In the genomic region with DNA sequence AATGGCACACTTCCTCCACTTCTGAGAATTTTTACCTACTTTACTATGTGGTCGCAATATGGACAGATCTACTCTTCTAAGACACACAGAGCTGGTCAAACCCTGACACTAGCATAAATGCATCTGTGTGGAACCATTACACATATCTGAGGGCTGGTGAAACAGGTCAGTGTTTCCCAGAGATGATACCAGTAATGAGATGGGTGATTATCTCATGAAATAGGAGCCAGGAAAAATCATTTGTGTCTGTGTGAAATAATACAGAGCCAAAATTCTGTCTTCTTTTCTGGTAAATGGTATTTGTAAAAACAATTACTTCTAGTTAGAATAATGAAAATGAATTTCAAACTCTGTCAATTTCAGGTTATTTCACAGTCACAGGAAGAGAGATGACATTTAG, we compare ENCODE assay signal across 9 cellular contexts.
"Had no signal": no experiment of that assay in that cellular context is flagged by ENCODE, and none has a peak within 500 bp of the region (broad histone marks: within the 10 kb centered on the region; RNA-seq: fewer than 3 reads in every experiment).

No MANE protein-coding gene starts in this region.

- ATAC-seq: GM23338, HCT116 had no signal

- H3K4me3 ChIP-seq: GM23248, GM23338, HAP-1 had no signal

- H3K4me2 ChIP-seq: GM23338 had no signal

- H3K27ac ChIP-seq: GM23248 had no signal

- H3K9ac ChIP-seq: GM23248 had no signal

- H3K9me3 ChIP-seq: HAP-1 had no signal

- DNase-seq: GM23248, GOT3, H7, H9, HCEC 1CT, HFFc6 had no signal

- H3K4me1 ChIP-seq: HAP-1 had no signal

- H3K36me3 ChIP-seq: HAP-1 had no signal

- H2AFZ ChIP-seq: GM23248, GM23338 had no signal
